Comparison of ENCODE assay signal across 1 cellular context in genomic region chr13:71605744-71606143, GRCh38.
TF ChIP-seq lines count a peak whose summit lies in the region.

No MANE protein-coding gene starts in this region.

TF ChIP-seq in HEK293, 187 proteins besides CTCF, POLR2A, EP300 and RAD21 (continued from another document):
- TF ChIP-seq PRDM2 (tag by site-specific recombination; IDR thresholded peaks at IDR 0.05; ENCODE audit: borderline replicate concordance): no peak
- TF ChIP-seq ZNF629 (tag by site-specific recombination; IDR thresholded peaks at IDR 0.05): peak; percentile 56; the same call in 1 of the 2 replicates
- peak; percentile 50; the same call in 1 of the 2 replicates for TF ChIP-seq TRIM28 (IDR thresholded peaks at IDR 0.05; ENCODE audit: borderline replicate concordance, low read length)
- peak; percentile 78 for TF ChIP-seq PRDM6 (tag by site-specific recombination; IDR thresholded peaks at IDR 0.05)
- TF ChIP-seq SCRT2 (tag by site-specific recombination; IDR thresholded peaks at IDR 0.05): peak; percentile 45; the same call in 1 of the 2 replicates
- TF ChIP-seq PRDM4 (tag by site-specific recombination; IDR thresholded peaks at IDR 0.05): 0 out of 2 replicates have a peak, but pooled peaks have one; percentile 9
